Comparison of ENCODE assay signal across 8 cellular contexts in genomic region chr9:101711330-101711941, GRCh38. TPM values are rescaled to one million over a fixed set of nuclear protein-coding genes. Genes with fewer than 3 reads are reported as not detected.
A peak's percentile ranks its signal among the peaks of the same experiment; 100 is the strongest.
DNase-seq lines count a peak whose midpoint lies in the region; ATAC-seq and TF ChIP-seq lines count a peak whose summit lies in the region.

No MANE protein-coding gene starts in this region.

- no peaks in the 10 kb centered on the region for H3K27me3 ChIP-seq in OCI-LY1 (ENCODE audit: insufficient read depth, low read length)
- no peaks in the 10 kb centered on the region for H3K27me3 ChIP-seq in testis

- H3K4me3 ChIP-seq in OCI-LY1 (ENCODE audit: low read depth, low read length, poor library complexity, severe bottlenecking) = no peak overlapping the region
- no peak overlapping the region for H3K4me3 ChIP-seq in epithelial cell of esophagus (ENCODE audit: low read length)
- no peak overlapping the region for H3K4me3 ChIP-seq in testis

- no peaks in the 10 kb centered on the region for H3K9me3 ChIP-seq in OCI-LY1 (ENCODE audit: low read length)
- no peaks in the 10 kb centered on the region for H3K9me3 ChIP-seq in testis

- no peaks in the 10 kb centered on the region for H3F3A ChIP-seq in OCI-LY1 (ENCODE audit: insufficient read depth, low read length)

- peaks cover 7% of the 10 kb centered on the region for H3K27me3 Mint-ChIP-seq in activated naive CD4-positive, alpha-beta T cell treated with anti-CD3 and anti-CD28 coated beads, Interleukin-2, amount 10 ng/mL, durations not matched to agents 7 days and 5 days

- peak; percentile 51 for ATAC-seq in HG02571 (IDR thresholded peaks at IDR 0.05; ENCODE audit: unreplicated experiment)

- intact Hi-C loops in testis (cut with DNase I; ENCODE audit: low total_unique reads) = no loop called here

- no peaks in the 10 kb centered on the region for H4K20me1 ChIP-seq in OCI-LY1 (ENCODE audit: insufficient read depth, low read length)

- no peak overlapping the region for H3K4me3 Mint-ChIP-seq in activated naive CD4-positive, alpha-beta T cell treated with anti-CD3 and anti-CD28 coated beads, Interleukin-2, amount 10 ng/mL, durations not matched to agents 7 days and 5 days

- H3K4me1 ChIP-seq in OCI-LY1 (ENCODE audit: insufficient read depth, low read length, severe bottlenecking) = no peaks in the 10 kb centered on the region
- no peaks in the 10 kb centered on the region for H3K4me1 ChIP-seq in testis

- CTCF ChIA-PET in activated naive CD4-positive, alpha-beta T cell treated with anti-CD3 and anti-CD28 coated beads, Interleukin-2, amount 10 ng/mL, durations not matched to agents 7 days and 5 days (lab: Charles Lee) = interaction anchor here (1.3 to 1.6 kb wide), 3 partner anchors 10 to 25 kb away, joined by 3 to 5 read pairs (median 3); no protein-coding TSS in a partner anchor

- no peak overlapping the region for H3K4me2 ChIP-seq in OCI-LY1 (ENCODE audit: low read length)

- no peak overlapping the region for H3K9ac ChIP-seq in OCI-LY1 (ENCODE audit: low read length)

- no peak for TF ChIP-seq POLR2A in testis (IDR thresholded peaks at IDR 0.05)

- H3K36me3 ChIP-seq in OCI-LY1 (ENCODE audit: insufficient read depth, low read length) (no peaks in the 10 kb centered on the region), testis (ENCODE audit: low read depth, missing control alignments) (no peaks in the 10 kb centered on the region)

- TF ChIP-seq CTCF in OCI-LY1 (IDR thresholded peaks at IDR 0.05; ENCODE audit: low read length) (peak; percentile 87), epithelial cell of esophagus (IDR thresholded peaks at IDR 0.05; ENCODE audit: insufficient read depth, low read depth, low read length, missing control alignments) (peak; percentile 45), testis (IDR thresholded peaks at IDR 0.05) (peak; percentile 18 to 60 (median 42))

- no peaks in the 10 kb centered on the region for H3K36me3 Mint-ChIP-seq in activated naive CD4-positive, alpha-beta T cell treated with anti-CD3 and anti-CD28 coated beads, Interleukin-2, amount 10 ng/mL, durations not matched to agents 7 days and 5 days

- no peak overlapping the region for H3K27ac ChIP-seq in OCI-LY1 (ENCODE audit: low read depth, low read length, poor library complexity, severe bottlenecking)
- no peak overlapping the region for H3K27ac ChIP-seq in testis
- no peak overlapping the region for H3K27ac ChIP-seq in substantia nigra (ENCODE audit: low read depth, low read length, poor library complexity, severe bottlenecking)

- H3K4me1 Mint-ChIP-seq in activated naive CD4-positive, alpha-beta T cell treated with anti-CD3 and anti-CD28 coated beads, Interleukin-2, amount 10 ng/mL, durations not matched to agents 7 days and 5 days = no peaks in the 10 kb centered on the region

- no peak overlapping the region for H3K27ac Mint-ChIP-seq in activated naive CD4-positive, alpha-beta T cell treated with anti-CD3 and anti-CD28 coated beads, Interleukin-2, amount 10 ng/mL, durations not matched to agents 7 days and 5 days

- peak; percentile 41 for DNase-seq in activated naive CD4-positive, alpha-beta T cell treated with anti-CD3 and anti-CD28 coated beads, Interleukin-2, amount 10 ng/mL, durations not matched to agents 7 days and 5 days
- no peak for DNase-seq in activated naive CD4-positive, alpha-beta T cell (lab: John Stamatoyannopoulos, UW)
- DNase-seq in epithelial cell of esophagus (ENCODE audit: low read depth) (no peak), testis (peak; percentile 54), substantia nigra (lab: John Stamatoyannopoulos, UW) (no peak), ureter (ENCODE audit: low spot score) (no peak)

- H3K9me3 Mint-ChIP-seq in activated naive CD4-positive, alpha-beta T cell treated with anti-CD3 and anti-CD28 coated beads, Interleukin-2, amount 10 ng/mL, durations not matched to agents 7 days and 5 days = no peaks in the 10 kb centered on the region

- H3K9me2 ChIP-seq in OCI-LY1 (ENCODE audit: low read depth, low read length) = no peaks in the 10 kb centered on the region

- H2AFZ ChIP-seq in OCI-LY1 (ENCODE audit: low read length) = no peak overlapping the region

- WGBS in testis, 2 donors = 65 to 72% methylated on average over 10 of the region's 10 CpGs

- H3K79me2 ChIP-seq in OCI-LY1 (ENCODE audit: insufficient read depth, low read length) = no peaks in the 10 kb centered on the region

RNA-seq across cellular contexts. Expression of gene GRIN3A, which starts 27.0 kb away (rescaled TPM):
- total RNA-seq in testis (under 1 TPM; 0.16 to 0.25 TPM), ureter (0.05 TPM)
- 0.79 TPM for polyA plus RNA-seq in testis (ENCODE audit: insufficient read depth, low read depth, low replicate concordance)

Comparison
In these comparisons a context has a peak if more than half of its experiments do, and no peak if none do; other contexts are left out.
1. DNase-seq: peak in activated naive CD4-positive, alpha-beta T cell treated with anti-CD3 and anti-CD28 coated beads, Interleukin-2, amount 10 ng/mL, durations not matched to agents 7 days and 5 days (single experiment) and testis (single experiment); none in activated naive CD4-positive, alpha-beta T cell (0 of 4), epithelial cell of esophagus (single experiment), substantia nigra (0 of 49) and ureter (single experiment).
2. Peak in every context shown above with its lines, with median percentiles within 50 percentile points of each other: CTCF ChIP-seq.